ENCODE assay signal across 13 cellular contexts in genomic region chr13:97879646-97880297, GRCh38.
A peak's percentile ranks its signal among the peaks of the same experiment; 100 is the strongest.
DNase-seq lines count a peak whose midpoint lies in the region; ATAC-seq, FAIRE-seq and TF ChIP-seq lines count a peak whose summit lies in the region.
"Had no signal": no experiment of that assay in that cellular context is flagged by ENCODE, and none has a peak within 500 bp of the region (broad histone marks: within the 10 kb centered on the region; RNA-seq: fewer than 3 reads in every experiment).

No MANE protein-coding gene starts in this region.

- POLR2A ChIA-PET in activated CD4-positive, alpha-beta T cell treated with anti-CD3 and anti-CD28 coated beads for 36 hours (lab: Charles Lee), result no interaction called here

- no peaks in the 10 kb centered on the region for H3K36me3 Mint-ChIP-seq in activated CD4-positive, alpha-beta T cell treated with anti-CD3 and anti-CD28 coated beads for 36 hours (ENCODE audit: low read depth)

- ATAC-seq in SK-N-SH treated with all-trans-retinoic acid at 6 μM for 48 hours, result peak; percentile 97
- ATAC-seq in activated CD4-positive, alpha-beta T cell treated with anti-CD3 and anti-CD28 coated beads for 36 hours, result no peak

- intact Hi-C loops in activated CD4-positive, alpha-beta T cell treated with anti-CD3 and anti-CD28 coated beads for 36 hours (cut with DNase I, micrococcal nuclease), result no loop called here

- TF ChIP-seq POLR2A in H54 (IDR thresholded peaks at IDR 0.05; ENCODE audit: low read depth, low read length), result no peak

- peaks cover 20% of the 10 kb centered on the region for H3K27me3 Mint-ChIP-seq in activated CD4-positive, alpha-beta T cell treated with anti-CD3 and anti-CD28 coated beads for 36 hours

- H3K27ac Mint-ChIP-seq in activated CD4-positive, alpha-beta T cell treated with anti-CD3 and anti-CD28 coated beads for 36 hours, result no peak overlapping the region
- H3K27ac Mint-ChIP-seq: activated CD4-positive, alpha-beta T cell treated with anti-CD3 and anti-CD28 coated beads, Interleukin-2, amount 10 ng/mL, durations not matched to agents 7 days and 5 days; nephron progenitor cell had no signal

- CTCF ChIA-PET in activated CD4-positive, alpha-beta T cell treated with anti-CD3 and anti-CD28 coated beads for 36 hours (lab: Charles Lee), result interaction anchor here (0.6 to 1.1 kb wide), 3 partner anchors 22 to 1635 kb away, joined by 3 read pairs; no protein-coding TSS in a partner anchor

- DNase-seq in H54 (ENCODE audit: insufficient read length, low spot score), result peak; percentile 72
- peak; percentile 77 for DNase-seq in fibroblast of pulmonary artery (ENCODE audit: low read depth)
- DNase-seq in skeletal muscle cell (ENCODE audit: low read depth), result peak; percentile 77
- no peak for DNase-seq in activated naive CD4-positive, alpha-beta T cell treated with anti-CD3 and anti-CD28 coated beads, Interleukin-2, amount 50 U/mL, for 16 hours
- DNase-seq in C1 segment of cervical spinal cord (lab: John Stamatoyannopoulos, UW), result no peak
- DNase-seq in activated CD4-positive, alpha-beta T cell treated with anti-CD3 and anti-CD28 coated beads for 36 hours, result no peak
- no peak for DNase-seq in activated naive CD4-positive, alpha-beta T cell (lab: John Stamatoyannopoulos, UW)
- DNase-seq: activated CD4-positive, alpha-beta T cell treated with anti-CD3 and anti-CD28 coated beads, Interleukin-2, amount 10 ng/mL, durations not matched to agents 7 days and 5 days; anterior cingulate cortex; nephron progenitor cell; RPMI8226; thyroid gland had no signal

- H3K4me3 ChIP-seq in fibroblast of pulmonary artery (replicated peaks; ENCODE audit: low read depth, low read length), result no peak overlapping the region
- peak overlapping the region; percentile 2 for H3K4me3 ChIP-seq in skeletal muscle cell (ENCODE audit: low read depth, low read length)
- H3K4me3 ChIP-seq: thyroid gland had no signal

- no peaks in the 10 kb centered on the region for H3K9me3 Mint-ChIP-seq in activated CD4-positive, alpha-beta T cell treated with anti-CD3 and anti-CD28 coated beads for 36 hours (ENCODE audit: low read depth)
- H3K9me3 Mint-ChIP-seq: activated CD4-positive, alpha-beta T cell treated with anti-CD3 and anti-CD28 coated beads, Interleukin-2, amount 10 ng/mL, durations not matched to agents 7 days and 5 days; nephron progenitor cell had no signal

- H3K4me3 Mint-ChIP-seq in activated CD4-positive, alpha-beta T cell treated with anti-CD3 and anti-CD28 coated beads for 36 hours, result no peak overlapping the region
- H3K4me3 Mint-ChIP-seq: activated CD4-positive, alpha-beta T cell treated with anti-CD3 and anti-CD28 coated beads, Interleukin-2, amount 10 ng/mL, durations not matched to agents 7 days and 5 days; nephron progenitor cell had no signal

- TF ChIP-seq CTCF in fibroblast of pulmonary artery (IDR thresholded peaks at IDR 0.05; ENCODE audit: low read length, missing control alignments), result no peak

- no peaks in the 10 kb centered on the region for H3K4me1 Mint-ChIP-seq in activated CD4-positive, alpha-beta T cell treated with anti-CD3 and anti-CD28 coated beads for 36 hours
- H3K4me1 Mint-ChIP-seq: activated CD4-positive, alpha-beta T cell treated with anti-CD3 and anti-CD28 coated beads, Interleukin-2, amount 10 ng/mL, durations not matched to agents 7 days and 5 days had no signal

- peak; percentile 93 for FAIRE-seq in H54 (lab: Jason Lieb, UNC)

TF ChIP-seq in SK-N-SH treated with all-trans-retinoic acid at 6 μM for 48 hours, 23 proteins besides CTCF, POLR2A, EP300 and RAD21:
- TF ChIP-seq ISL1 (CRISPR knock-in tag; IDR thresholded peaks at IDR 0.05) (peak; percentile 81), ZNF565 (CRISPR knock-in tag; conservative IDR thresholded peaks at IDR 0.05; ENCODE audit: low read depth) (no peak)

Comparison
In these comparisons a context has a peak if more than half of its experiments do, and no peak if none do; other contexts are left out.
1. DNase-seq: peak in H54 (single experiment), fibroblast of pulmonary artery (single experiment) and skeletal muscle cell (single experiment); none in activated naive CD4-positive, alpha-beta T cell treated with anti-CD3 and anti-CD28 coated beads, Interleukin-2, amount 50 U/mL, for 16 hours (single experiment), C1 segment of cervical spinal cord (0 of 14), activated CD4-positive, alpha-beta T cell treated with anti-CD3 and anti-CD28 coated beads for 36 hours (single experiment) and activated naive CD4-positive, alpha-beta T cell (0 of 4).